In the genomic region with DNA sequence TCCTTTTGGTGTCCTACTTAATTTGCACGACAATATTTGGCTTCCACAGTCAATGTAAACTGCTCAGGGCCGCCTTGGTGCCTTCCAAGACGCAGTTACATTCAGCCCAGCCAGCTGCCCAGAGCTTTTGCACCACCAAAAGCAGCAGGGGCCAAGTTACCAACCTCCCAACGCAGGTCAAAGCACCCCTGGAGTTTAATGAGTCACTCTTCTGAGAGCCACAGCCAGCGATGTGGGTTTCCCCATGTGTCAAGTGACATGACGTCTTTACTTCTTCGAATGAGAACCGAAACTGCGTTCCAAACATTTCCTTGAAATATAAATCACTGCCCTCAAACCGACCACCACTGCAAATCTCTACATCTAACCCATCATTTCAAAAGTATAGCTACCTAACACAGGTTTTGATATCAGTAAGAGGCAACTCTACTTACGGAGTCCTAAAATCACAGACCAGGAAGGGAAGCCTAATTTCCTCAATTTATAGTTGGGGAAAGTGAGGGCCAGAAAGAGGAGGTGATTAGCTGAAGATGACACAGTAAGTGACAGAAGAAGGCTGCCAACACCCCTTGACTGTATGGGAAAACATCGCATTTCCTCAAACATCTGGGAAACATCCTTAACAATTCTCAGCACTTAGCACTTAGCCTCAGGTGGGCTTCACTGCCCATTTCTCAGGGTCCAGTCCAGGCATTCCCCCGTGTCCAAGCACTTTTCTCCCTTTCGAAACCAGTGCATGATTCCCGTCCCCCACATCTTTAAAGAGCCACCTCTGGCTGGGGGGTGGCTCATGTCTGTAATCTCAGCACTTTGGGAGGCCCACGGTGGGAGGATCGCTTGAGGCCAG, we compare ENCODE assay signal across 9 cellular contexts. TPM values are rescaled to one million over a fixed set of nuclear protein-coding genes. Genes with fewer than 3 reads are reported as not detected.
A peak's percentile ranks its signal among the peaks of the same experiment; 100 is the strongest.
DNase-seq lines count a peak whose midpoint lies in the region; ATAC-seq and TF ChIP-seq lines count a peak whose summit lies in the region.
"Had no signal": no experiment of that assay in that cellular context is flagged by ENCODE, and none has a peak within 500 bp of the region (broad histone marks: within the 10 kb centered on the region; RNA-seq: fewer than 3 reads in every experiment).

No MANE protein-coding gene starts in this region.

- peaks cover 0 to 55% (median 19%) of the 10 kb centered on the region in 12 donors for H3K4me1 ChIP-seq in heart left ventricle
- H3K4me1 ChIP-seq in smooth muscle cell (ENCODE audit: low read depth), result peaks cover 26% of the 10 kb centered on the region

- no peak for TF ChIP-seq POLR2A in heart left ventricle (IDR thresholded peaks at IDR 0.05)

- peak overlapping the region; percentile 71 for H3K4me2 ChIP-seq in smooth muscle cell

- H3K4me3 ChIP-seq in heart left ventricle (peak overlapping the region in 2 of 12 donors; percentile 20 to 35), smooth muscle cell (no peak overlapping the region)
- H3K4me3 ChIP-seq: dorsolateral prefrontal cortex had no signal

- peaks cover 18% of the 10 kb centered on the region for H4K20me1 ChIP-seq in smooth muscle cell (ENCODE audit: low read depth)

- DNase-seq in NCI-H2227 treated with DMSO at 0.1 percent for 48 hours (lab: John Stamatoyannopoulos, UW), result peak; percentile 68
- peak; percentile 51 for DNase-seq in activated T-cell treated with anti-CD3 and anti-CD28 coated beads for 24 hours (ENCODE audit: low read depth)
- DNase-seq in heart left ventricle, result peak in 4 of 5 donors; percentile 40 to 60 (median 52)
- no peak for DNase-seq in smooth muscle cell (lab: John Stamatoyannopoulos, UW; ENCODE audit: unreplicated experiment)
- DNase-seq in NCI-H1092 treated with DMSO at 0.1 percent for 48 hours (lab: John Stamatoyannopoulos, UW), result no peak
- no peak for DNase-seq in NCI-H1694 (lab: John Stamatoyannopoulos, UW)

- H3F3A ChIP-seq in smooth muscle cell (ENCODE audit: low read depth), result peaks cover 5% of the 10 kb centered on the region

- TF ChIP-seq CTCF in heart left ventricle (IDR thresholded peaks at IDR 0.05), result no peak
- TF ChIP-seq CTCF in smooth muscle cell (IDR thresholded peaks at IDR 0.05; ENCODE audit: borderline replicate concordance, insufficient read depth, poor library complexity, severe bottlenecking), result no peak

- no peak overlapping the region for H2AFZ ChIP-seq in smooth muscle cell (ENCODE audit: low read depth)

- 63 to 72% (median 63%) methylated on average over 17 of the region's 17 CpGs for WGBS in heart left ventricle, 4 donors
- WGBS in smooth muscle cell (ENCODE audit: low lambda C conversion rate), result 39% methylated on average over 17 of the region's 17 CpGs

- H3K9ac ChIP-seq in smooth muscle cell (ENCODE audit: low read depth), result peak overlapping the region; percentile 69

- H3K36me3 ChIP-seq in heart left ventricle (no peaks in the 10 kb centered on the region), smooth muscle cell (ENCODE audit: low read depth) (no peaks in the 10 kb centered on the region)

- intact Hi-C loops in heart left ventricle (cut with DNase I), result no loop called here

- no peaks in the 10 kb centered on the region for H3K9me3 ChIP-seq in heart left ventricle
- no peaks in the 10 kb centered on the region for H3K9me3 ChIP-seq in smooth muscle cell (replicated peaks; ENCODE audit: low read depth)

- no peaks in the 10 kb centered on the region for H3K27me3 ChIP-seq in heart left ventricle
- H3K27me3 ChIP-seq in smooth muscle cell (ENCODE audit: low read depth), result no peaks in the 10 kb centered on the region
- H3K27me3 ChIP-seq: dorsolateral prefrontal cortex had no signal

- peaks cover 72% of the 10 kb centered on the region for H3K79me2 ChIP-seq in smooth muscle cell (ENCODE audit: low read depth)

- peak overlapping the region in 3 of 12 donors; percentile 27 to 79 (median 54) for H3K27ac ChIP-seq in heart left ventricle
- peak overlapping the region; percentile 81 for H3K27ac ChIP-seq in smooth muscle cell (ENCODE audit: low read depth)

- ATAC-seq in GM18870 (IDR thresholded peaks at IDR 0.05; ENCODE audit: unreplicated experiment) (peak; percentile 93), HG02763 (IDR thresholded peaks at IDR 0.05; ENCODE audit: unreplicated experiment) (peak; percentile 94), heart left ventricle (peak in 3 of 4 donors; percentile 67 to 82 (median 69))

RNA-seq across cellular contexts. Expression of a gene that starts 24.5 kb away (rescaled TPM):
- 1 to 10 TPM; 2.3 to 5.0 (median 4.0) TPM for total RNA-seq in heart left ventricle
- 1 to 10 TPM in 1 of 2 donors, under 1 TPM in 1; 0.91 to 3.0 TPM for polyA plus RNA-seq in heart left ventricle
- total RNA-seq in smooth muscle cell, result 16.9 and 17.1 TPM in 2 replicates
- polyA plus RNA-seq in smooth muscle cell, result 5.2 and 7.1 TPM in 2 replicates

Comparison
In these comparisons a context has a peak if more than half of its experiments do, and no peak if none do; other contexts are left out.
1. DNase-seq: peak in NCI-H2227 treated with DMSO at 0.1 percent for 48 hours (single experiment), activated T-cell treated with anti-CD3 and anti-CD28 coated beads for 24 hours (single experiment) and heart left ventricle (4 of 5); none in smooth muscle cell (single experiment), NCI-H1092 treated with DMSO at 0.1 percent for 48 hours (single experiment) and NCI-H1694 (single experiment).
2. Peak in every context shown above with its lines, with median percentiles within 50 percentile points of each other: ATAC-seq.